Comparison of ENCODE assay signal across 2 cellular contexts in genomic region chr4:117096462-117096861, GRCh38.
TF ChIP-seq lines count a peak whose summit lies in the region.

No MANE protein-coding gene starts in this region.

TF ChIP-seq in GM23338, 12 proteins besides CTCF, POLR2A, EP300 and RAD21:
- TF ChIP-seq ZNF462 (CRISPR knock-in tag; IDR thresholded peaks at IDR 0.05), result no peak
- TF ChIP-seq EZH2 (IDR thresholded peaks at IDR 0.05; ENCODE audit: low read depth, unreplicated experiment), result no peak
- no peak for TF ChIP-seq CREB1 (CRISPR knock-in tag; IDR thresholded peaks at IDR 0.05; ENCODE audit: low read depth)
- TF ChIP-seq POLR2AphosphoS5 (IDR thresholded peaks at IDR 0.05; ENCODE audit: low read depth), result no peak
- TF ChIP-seq, protein P1, sequence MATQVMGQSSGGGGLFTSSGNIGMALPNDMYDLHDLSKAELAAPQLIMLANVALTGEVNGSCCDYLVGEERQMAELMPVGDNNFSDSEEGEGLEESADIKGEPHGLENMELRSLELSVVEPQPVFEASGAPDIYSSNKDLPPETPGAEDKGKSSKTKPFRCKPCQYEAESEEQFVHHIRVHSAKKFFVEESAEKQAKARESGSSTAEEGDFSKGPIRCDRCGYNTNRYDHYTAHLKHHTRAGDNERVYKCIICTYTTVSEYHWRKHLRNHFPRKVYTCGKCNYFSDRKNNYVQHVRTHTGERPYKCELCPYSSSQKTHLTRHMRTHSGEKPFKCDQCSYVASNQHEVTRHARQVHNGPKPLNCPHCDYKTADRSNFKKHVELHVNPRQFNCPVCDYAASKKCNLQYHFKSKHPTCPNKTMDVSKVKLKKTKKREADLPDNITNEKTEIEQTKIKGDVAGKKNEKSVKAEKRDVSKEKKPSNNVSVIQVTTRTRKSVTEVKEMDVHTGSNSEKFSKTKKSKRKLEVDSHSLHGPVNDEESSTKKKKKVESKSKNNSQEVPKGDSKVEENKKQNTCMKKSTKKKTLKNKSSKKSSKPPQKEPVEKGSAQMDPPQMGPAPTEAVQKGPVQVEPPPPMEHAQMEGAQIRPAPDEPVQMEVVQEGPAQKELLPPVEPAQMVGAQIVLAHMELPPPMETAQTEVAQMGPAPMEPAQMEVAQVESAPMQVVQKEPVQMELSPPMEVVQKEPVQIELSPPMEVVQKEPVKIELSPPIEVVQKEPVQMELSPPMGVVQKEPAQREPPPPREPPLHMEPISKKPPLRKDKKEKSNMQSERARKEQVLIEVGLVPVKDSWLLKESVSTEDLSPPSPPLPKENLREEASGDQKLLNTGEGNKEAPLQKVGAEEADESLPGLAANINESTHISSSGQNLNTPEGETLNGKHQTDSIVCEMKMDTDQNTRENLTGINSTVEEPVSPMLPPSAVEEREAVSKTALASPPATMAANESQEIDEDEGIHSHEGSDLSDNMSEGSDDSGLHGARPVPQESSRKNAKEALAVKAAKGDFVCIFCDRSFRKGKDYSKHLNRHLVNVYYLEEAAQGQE (IDR thresholded peaks at IDR 0.05; ENCODE audit: unreplicated experiment), result no peak
- TF ChIP-seq, protein P2, sequence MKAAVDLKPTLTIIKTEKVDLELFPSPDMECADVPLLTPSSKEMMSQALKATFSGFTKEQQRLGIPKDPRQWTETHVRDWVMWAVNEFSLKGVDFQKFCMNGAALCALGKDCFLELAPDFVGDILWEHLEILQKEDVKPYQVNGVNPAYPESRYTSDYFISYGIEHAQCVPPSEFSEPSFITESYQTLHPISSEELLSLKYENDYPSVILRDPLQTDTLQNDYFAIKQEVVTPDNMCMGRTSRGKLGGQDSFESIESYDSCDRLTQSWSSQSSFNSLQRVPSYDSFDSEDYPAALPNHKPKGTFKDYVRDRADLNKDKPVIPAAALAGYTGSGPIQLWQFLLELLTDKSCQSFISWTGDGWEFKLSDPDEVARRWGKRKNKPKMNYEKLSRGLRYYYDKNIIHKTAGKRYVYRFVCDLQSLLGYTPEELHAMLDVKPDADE (IDR thresholded peaks at IDR 0.05), result no peak
- TF ChIP-seq NANOG (IDR thresholded peaks at IDR 0.05; ENCODE audit: borderline replicate concordance), result no peak
- no peak for TF ChIP-seq STAT1 (IDR thresholded peaks at IDR 0.05; ENCODE audit: unreplicated experiment)
- no peak for TF ChIP-seq JUNB (IDR thresholded peaks at IDR 0.05; ENCODE audit: unreplicated experiment)
- no peak for TF ChIP-seq ZNF331 (CRISPR knock-in tag; IDR thresholded peaks at IDR 0.05; ENCODE audit: low read depth)
- no peak for TF ChIP-seq EZH2phosphoT487 (IDR thresholded peaks at IDR 0.05; ENCODE audit: unreplicated experiment)
- TF ChIP-seq ZNF114 (CRISPR knock-in tag; IDR thresholded peaks at IDR 0.05), result no peak

TF ChIP-seq in H1, 55 proteins besides CTCF, POLR2A, EP300 and RAD21:
- no peak for TF ChIP-seq EGR1 (IDR thresholded peaks at IDR 0.05; ENCODE audit: borderline replicate concordance, low read depth, low read length)
- no peak for TF ChIP-seq JUND (IDR thresholded peaks at IDR 0.05; ENCODE audit: low read length)
- TF ChIP-seq, protein P3, sequence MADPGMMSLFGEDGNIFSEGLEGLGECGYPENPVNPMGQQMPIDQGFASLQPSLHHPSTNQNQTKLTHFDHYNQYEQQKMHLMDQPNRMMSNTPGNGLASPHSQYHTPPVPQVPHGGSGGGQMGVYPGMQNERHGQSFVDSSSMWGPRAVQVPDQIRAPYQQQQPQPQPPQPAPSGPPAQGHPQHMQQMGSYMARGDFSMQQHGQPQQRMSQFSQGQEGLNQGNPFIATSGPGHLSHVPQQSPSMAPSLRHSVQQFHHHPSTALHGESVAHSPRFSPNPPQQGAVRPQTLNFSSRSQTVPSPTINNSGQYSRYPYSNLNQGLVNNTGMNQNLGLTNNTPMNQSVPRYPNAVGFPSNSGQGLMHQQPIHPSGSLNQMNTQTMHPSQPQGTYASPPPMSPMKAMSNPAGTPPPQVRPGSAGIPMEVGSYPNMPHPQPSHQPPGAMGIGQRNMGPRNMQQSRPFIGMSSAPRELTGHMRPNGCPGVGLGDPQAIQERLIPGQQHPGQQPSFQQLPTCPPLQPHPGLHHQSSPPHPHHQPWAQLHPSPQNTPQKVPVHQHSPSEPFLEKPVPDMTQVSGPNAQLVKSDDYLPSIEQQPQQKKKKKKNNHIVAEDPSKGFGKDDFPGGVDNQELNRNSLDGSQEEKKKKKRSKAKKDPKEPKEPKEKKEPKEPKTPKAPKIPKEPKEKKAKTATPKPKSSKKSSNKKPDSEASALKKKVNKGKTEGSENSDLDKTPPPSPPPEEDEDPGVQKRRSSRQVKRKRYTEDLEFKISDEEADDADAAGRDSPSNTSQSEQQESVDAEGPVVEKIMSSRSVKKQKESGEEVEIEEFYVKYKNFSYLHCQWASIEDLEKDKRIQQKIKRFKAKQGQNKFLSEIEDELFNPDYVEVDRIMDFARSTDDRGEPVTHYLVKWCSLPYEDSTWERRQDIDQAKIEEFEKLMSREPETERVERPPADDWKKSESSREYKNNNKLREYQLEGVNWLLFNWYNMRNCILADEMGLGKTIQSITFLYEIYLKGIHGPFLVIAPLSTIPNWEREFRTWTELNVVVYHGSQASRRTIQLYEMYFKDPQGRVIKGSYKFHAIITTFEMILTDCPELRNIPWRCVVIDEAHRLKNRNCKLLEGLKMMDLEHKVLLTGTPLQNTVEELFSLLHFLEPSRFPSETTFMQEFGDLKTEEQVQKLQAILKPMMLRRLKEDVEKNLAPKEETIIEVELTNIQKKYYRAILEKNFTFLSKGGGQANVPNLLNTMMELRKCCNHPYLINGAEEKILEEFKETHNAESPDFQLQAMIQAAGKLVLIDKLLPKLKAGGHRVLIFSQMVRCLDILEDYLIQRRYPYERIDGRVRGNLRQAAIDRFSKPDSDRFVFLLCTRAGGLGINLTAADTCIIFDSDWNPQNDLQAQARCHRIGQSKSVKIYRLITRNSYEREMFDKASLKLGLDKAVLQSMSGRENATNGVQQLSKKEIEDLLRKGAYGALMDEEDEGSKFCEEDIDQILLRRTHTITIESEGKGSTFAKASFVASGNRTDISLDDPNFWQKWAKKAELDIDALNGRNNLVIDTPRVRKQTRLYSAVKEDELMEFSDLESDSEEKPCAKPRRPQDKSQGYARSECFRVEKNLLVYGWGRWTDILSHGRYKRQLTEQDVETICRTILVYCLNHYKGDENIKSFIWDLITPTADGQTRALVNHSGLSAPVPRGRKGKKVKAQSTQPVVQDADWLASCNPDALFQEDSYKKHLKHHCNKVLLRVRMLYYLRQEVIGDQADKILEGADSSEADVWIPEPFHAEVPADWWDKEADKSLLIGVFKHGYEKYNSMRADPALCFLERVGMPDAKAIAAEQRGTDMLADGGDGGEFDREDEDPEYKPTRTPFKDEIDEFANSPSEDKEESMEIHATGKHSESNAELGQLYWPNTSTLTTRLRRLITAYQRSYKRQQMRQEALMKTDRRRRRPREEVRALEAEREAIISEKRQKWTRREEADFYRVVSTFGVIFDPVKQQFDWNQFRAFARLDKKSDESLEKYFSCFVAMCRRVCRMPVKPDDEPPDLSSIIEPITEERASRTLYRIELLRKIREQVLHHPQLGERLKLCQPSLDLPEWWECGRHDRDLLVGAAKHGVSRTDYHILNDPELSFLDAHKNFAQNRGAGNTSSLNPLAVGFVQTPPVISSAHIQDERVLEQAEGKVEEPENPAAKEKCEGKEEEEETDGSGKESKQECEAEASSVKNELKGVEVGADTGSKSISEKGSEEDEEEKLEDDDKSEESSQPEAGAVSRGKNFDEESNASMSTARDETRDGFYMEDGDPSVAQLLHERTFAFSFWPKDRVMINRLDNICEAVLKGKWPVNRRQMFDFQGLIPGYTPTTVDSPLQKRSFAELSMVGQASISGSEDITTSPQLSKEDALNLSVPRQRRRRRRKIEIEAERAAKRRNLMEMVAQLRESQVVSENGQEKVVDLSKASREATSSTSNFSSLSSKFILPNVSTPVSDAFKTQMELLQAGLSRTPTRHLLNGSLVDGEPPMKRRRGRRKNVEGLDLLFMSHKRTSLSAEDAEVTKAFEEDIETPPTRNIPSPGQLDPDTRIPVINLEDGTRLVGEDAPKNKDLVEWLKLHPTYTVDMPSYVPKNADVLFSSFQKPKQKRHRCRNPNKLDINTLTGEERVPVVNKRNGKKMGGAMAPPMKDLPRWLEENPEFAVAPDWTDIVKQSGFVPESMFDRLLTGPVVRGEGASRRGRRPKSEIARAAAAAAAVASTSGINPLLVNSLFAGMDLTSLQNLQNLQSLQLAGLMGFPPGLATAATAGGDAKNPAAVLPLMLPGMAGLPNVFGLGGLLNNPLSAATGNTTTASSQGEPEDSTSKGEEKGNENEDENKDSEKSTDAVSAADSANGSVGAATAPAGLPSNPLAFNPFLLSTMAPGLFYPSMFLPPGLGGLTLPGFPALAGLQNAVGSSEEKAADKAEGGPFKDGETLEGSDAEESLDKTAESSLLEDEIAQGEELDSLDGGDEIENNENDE (IDR thresholded peaks at IDR 0.05; ENCODE audit: insufficient replicate concordance, low read length), result no peak
- no peak for TF ChIP-seq TEAD4 (IDR thresholded peaks at IDR 0.05; ENCODE audit: low read depth, low read length)
- TF ChIP-seq CHD1 (IDR thresholded peaks at IDR 0.05; ENCODE audit: low read depth, low read length), result no peak
- TF ChIP-seq KDM4A (IDR thresholded peaks at IDR 0.05; ENCODE audit: low read depth, low read length, severe bottlenecking), result no peak
- TF ChIP-seq RBBP5 (IDR thresholded peaks at IDR 0.05; ENCODE audit: borderline replicate concordance, low read depth, low read length), result no peak
- no peak for TF ChIP-seq SUZ12 (IDR thresholded peaks at IDR 0.05; ENCODE audit: low read length)
- TF ChIP-seq GABPA (IDR thresholded peaks at IDR 0.05; ENCODE audit: borderline replicate concordance, insufficient read depth, low read length), result no peak
- TF ChIP-seq NANOG (IDR thresholded peaks at IDR 0.05; ENCODE audit: insufficient read depth, low read depth, low read length, poor library complexity, severe bottlenecking), result no peak
- TF ChIP-seq POLR2AphosphoS5 (IDR thresholded peaks at IDR 0.05; ENCODE audit: low read depth, low read length), result no peak
- TF ChIP-seq RFX5 (IDR thresholded peaks at IDR 0.05; ENCODE audit: borderline replicate concordance, low read depth, low read length), result no peak
- TF ChIP-seq KDM5A (IDR thresholded peaks at IDR 0.05; ENCODE audit: low read length), result no peak
- no peak for TF ChIP-seq CEBPB (IDR thresholded peaks at IDR 0.05; ENCODE audit: low read depth, low read length)
- TF ChIP-seq SIN3A (conservative IDR thresholded peaks at IDR 0.05 in 1 of 2, IDR thresholded peaks at IDR 0.05 in 1 of 2; ENCODE audit: low read depth in 1 of 2, low read length in 2 of 2), result no peak
- no peak for TF ChIP-seq BACH1 (IDR thresholded peaks at IDR 0.05; ENCODE audit: low read length)
- TF ChIP-seq PHF8 (conservative IDR thresholded peaks at IDR 0.05; ENCODE audit: low read depth, low read length), result no peak
- TF ChIP-seq TBP (IDR thresholded peaks at IDR 0.05; ENCODE audit: low read depth, low read length), result no peak
- TF ChIP-seq SIRT6 (IDR thresholded peaks at IDR 0.05; ENCODE audit: low read length), result no peak
- TF ChIP-seq RXRA (IDR thresholded peaks at IDR 0.05; ENCODE audit: insufficient read depth, low read depth, low read length), result no peak
